15 cellular contexts compared by ENCODE assay signal in the genomic region with DNA sequence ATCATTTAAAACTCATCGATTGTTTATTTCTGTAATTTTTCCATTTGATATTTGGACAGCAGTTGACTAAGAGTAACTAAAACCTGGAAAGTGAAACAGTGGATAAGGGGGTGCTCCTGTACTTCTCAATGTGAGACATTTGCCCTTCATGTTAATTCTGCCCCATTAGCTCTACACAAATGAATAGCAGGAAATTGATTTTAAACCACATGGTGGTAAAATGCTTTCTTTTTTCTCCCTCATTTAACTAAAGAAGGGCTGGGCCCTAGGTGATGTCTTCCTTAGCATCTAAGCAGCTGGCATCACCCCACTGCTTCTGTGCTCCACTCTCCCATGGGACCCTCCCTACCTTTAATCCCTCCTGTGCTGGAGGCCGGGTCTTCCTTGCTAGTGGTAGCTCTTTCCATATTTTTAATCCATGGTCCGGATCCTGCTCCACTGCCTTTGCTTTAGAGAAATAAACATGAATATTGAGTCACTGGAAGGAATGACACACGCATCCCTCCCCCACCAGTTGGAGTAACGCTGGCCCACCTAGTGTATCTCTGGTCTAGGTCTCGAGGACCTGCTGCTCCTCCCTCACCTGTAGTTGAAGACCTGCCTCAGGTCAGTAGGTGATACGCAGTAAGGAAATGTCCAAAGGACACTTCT. TPM values are rescaled to one million over a fixed set of nuclear protein-coding genes. Genes with fewer than 3 reads are reported as not detected.
DNase-seq lines count a peak whose midpoint lies in the region; ATAC-seq and TF ChIP-seq lines count a peak whose summit lies in the region.
"Had no signal": no experiment of that assay in that cellular context is flagged by ENCODE, and none has a peak within 500 bp of the region (broad histone marks: within the 10 kb centered on the region; RNA-seq: fewer than 3 reads in every experiment).

No MANE protein-coding gene starts in this region.

- BruUV-seq in Panc1 (replicated peaks; lab: Mats Ljungman, UMichigan), result no TSS peak

- H3K4me1 ChIP-seq in Panc1 (ENCODE audit: control insufficient read depth, insufficient read depth, low read length), result peaks cover 15% of the 10 kb centered on the region

- H3K36me3 ChIP-seq in Panc1 (ENCODE audit: control insufficient read depth, insufficient read depth, low read length), result no peaks in the 10 kb centered on the region

- H3K27me3 ChIP-seq in Panc1 (ENCODE audit: control insufficient read depth, insufficient read depth, low read length), result no peaks in the 10 kb centered on the region

- H3K36me3 Mint-ChIP-seq in activated CD8-positive, alpha-beta T cell treated with anti-CD3 and anti-CD28 coated beads for 36 hours (ENCODE audit: low read depth), result no peaks in the 10 kb centered on the region
- no peaks in the 10 kb centered on the region for H3K36me3 Mint-ChIP-seq in activated CD8-positive, alpha-beta T cell treated with anti-CD3 and anti-CD28 coated beads, Interleukin-2, amount 10 ng/mL, durations not matched to agents 7 days and 5 days (ENCODE audit: low read depth)
- no peaks in the 10 kb centered on the region for H3K36me3 Mint-ChIP-seq in stimulated activated naive CD8-positive, alpha-beta T cell treated with anti-CD3 and anti-CD28 coated beads, Interleukin-15, Interleukin-2, amounts not matched to agents 100 ng/mL and 50 ng/mL, for 24 hours (ENCODE audit: low read depth)
- H3K36me3 Mint-ChIP-seq: T-cell had no signal

- H3K27ac ChIP-seq in Panc1 (ENCODE audit: low read length), result peak overlapping the region; percentile 3; the same call in 1 of the 2 replicates
- H3K27ac ChIP-seq: PC-9 had no signal

- no peaks in the 10 kb centered on the region for H3K27me3 Mint-ChIP-seq in activated CD8-positive, alpha-beta T cell treated with anti-CD3 and anti-CD28 coated beads for 36 hours
- no peaks in the 10 kb centered on the region for H3K27me3 Mint-ChIP-seq in activated CD8-positive, alpha-beta T cell treated with anti-CD3 and anti-CD28 coated beads, Interleukin-2, amount 10 ng/mL, durations not matched to agents 7 days and 5 days (ENCODE audit: low read depth)
- H3K27me3 Mint-ChIP-seq in stimulated activated naive CD8-positive, alpha-beta T cell treated with anti-CD3 and anti-CD28 coated beads, Interleukin-15, Interleukin-2, amounts not matched to agents 100 ng/mL and 50 ng/mL, for 24 hours, result no peaks in the 10 kb centered on the region

- H3K4me1 Mint-ChIP-seq in activated CD8-positive, alpha-beta T cell treated with anti-CD3 and anti-CD28 coated beads for 36 hours (ENCODE audit: low read depth), result peaks cover 10% of the 10 kb centered on the region
- peaks cover 8% of the 10 kb centered on the region for H3K4me1 Mint-ChIP-seq in activated CD8-positive, alpha-beta T cell treated with anti-CD3 and anti-CD28 coated beads, Interleukin-2, amount 10 ng/mL, durations not matched to agents 7 days and 5 days (ENCODE audit: low read depth)
- peaks cover 22% of the 10 kb centered on the region for H3K4me1 Mint-ChIP-seq in stimulated activated naive CD8-positive, alpha-beta T cell treated with anti-CD3 and anti-CD28 coated beads, Interleukin-15, Interleukin-2, amounts not matched to agents 100 ng/mL and 50 ng/mL, for 24 hours (ENCODE audit: low read depth)
- H3K4me1 Mint-ChIP-seq: T-cell had no signal

- DNase-seq in activated CD8-positive, alpha-beta T cell treated with anti-CD3 and anti-CD28 coated beads for 36 hours, result no peak
- DNase-seq in activated CD8-positive, alpha-beta T cell treated with anti-CD3 and anti-CD28 coated beads, Interleukin-2, amount 10 ng/mL, durations not matched to agents 7 days and 5 days, result no peak
- DNase-seq in NCI-H1417 treated with DMSO at 0.1 percent for 48 hours (lab: John Stamatoyannopoulos, UW), result peak; percentile 82
- no peak for DNase-seq in Panc1 (ENCODE audit: low read depth, low spot score)
- DNase-seq in activated CD4-positive, CD25-positive, alpha-beta regulatory T cell (lab: John Stamatoyannopoulos, UW), result no peak
- no peak for DNase-seq in amygdala (lab: John Stamatoyannopoulos, UW)
- DNase-seq in NCI-H187 treated with DMSO at 0.1 percent for 48 hours (lab: John Stamatoyannopoulos, UW), result no peak
- DNase-seq: C1 segment of cervical spinal cord, DMS 273 treated with DMSO at 0.1 percent for 48 hours, NCI-H187, T-cell had no signal

- no peak overlapping the region for H3K4me3 Mint-ChIP-seq in activated CD8-positive, alpha-beta T cell treated with anti-CD3 and anti-CD28 coated beads for 36 hours
- H3K4me3 Mint-ChIP-seq in activated CD8-positive, alpha-beta T cell treated with anti-CD3 and anti-CD28 coated beads, Interleukin-2, amount 10 ng/mL, durations not matched to agents 7 days and 5 days, result no peak overlapping the region
- no peak overlapping the region for H3K4me3 Mint-ChIP-seq in stimulated activated naive CD8-positive, alpha-beta T cell treated with anti-CD3 and anti-CD28 coated beads, Interleukin-15, Interleukin-2, amounts not matched to agents 100 ng/mL and 50 ng/mL, for 24 hours
- H3K4me3 Mint-ChIP-seq: GM23338, T-cell had no signal

- no peak overlapping the region for H3K27ac Mint-ChIP-seq in activated CD8-positive, alpha-beta T cell treated with anti-CD3 and anti-CD28 coated beads for 36 hours
- H3K27ac Mint-ChIP-seq in activated CD8-positive, alpha-beta T cell treated with anti-CD3 and anti-CD28 coated beads, Interleukin-2, amount 10 ng/mL, durations not matched to agents 7 days and 5 days, result no peak overlapping the region
- peak overlapping the region; percentile 38 for H3K27ac Mint-ChIP-seq in stimulated activated naive CD8-positive, alpha-beta T cell treated with anti-CD3 and anti-CD28 coated beads, Interleukin-15, Interleukin-2, amounts not matched to agents 100 ng/mL and 50 ng/mL, for 24 hours
- H3K27ac Mint-ChIP-seq: GM23338, T-cell had no signal

- no peaks in the 10 kb centered on the region for H3K9me3 Mint-ChIP-seq in activated CD8-positive, alpha-beta T cell treated with anti-CD3 and anti-CD28 coated beads for 36 hours
- no peaks in the 10 kb centered on the region for H3K9me3 Mint-ChIP-seq in activated CD8-positive, alpha-beta T cell treated with anti-CD3 and anti-CD28 coated beads, Interleukin-2, amount 10 ng/mL, durations not matched to agents 7 days and 5 days (ENCODE audit: insufficient read depth)
- peaks cover 3% of the 10 kb centered on the region for H3K9me3 Mint-ChIP-seq in stimulated activated naive CD8-positive, alpha-beta T cell treated with anti-CD3 and anti-CD28 coated beads, Interleukin-15, Interleukin-2, amounts not matched to agents 100 ng/mL and 50 ng/mL, for 24 hours
- H3K9me3 Mint-ChIP-seq: GM23338, T-cell had no signal

- POLR2A ChIA-PET in activated CD8-positive, alpha-beta T cell treated with anti-CD3 and anti-CD28 coated beads for 36 hours (lab: Charles Lee), result interaction anchor here (1.3 kb wide), 1 partner anchor 29 kb away, joined by 3 read pairs; no protein-coding TSS in a partner anchor
- POLR2A ChIA-PET in activated CD8-positive, alpha-beta T cell treated with anti-CD3 and anti-CD28 coated beads, Interleukin-2, amount 10 ng/mL, durations not matched to agents 7 days and 5 days (lab: Charles Lee), result interaction anchor here (1.8 kb wide), 1 partner anchor 8 kb away, joined by 7 read pairs; no protein-coding TSS in a partner anchor
- POLR2A ChIA-PET in Panc1 (lab: Charles Lee), result no interaction called here

- ATAC-seq in activated CD8-positive, alpha-beta T cell treated with anti-CD3 and anti-CD28 coated beads for 36 hours, result peak; percentile 52
- ATAC-seq in activated CD8-positive, alpha-beta T cell treated with anti-CD3 and anti-CD28 coated beads, Interleukin-2, amount 10 ng/mL, durations not matched to agents 7 days and 5 days, result no peak
- ATAC-seq in Panc1, result no peak
- ATAC-seq: GM23338, K562, T-cell had no signal

- H3K9me3 ChIP-seq in Panc1 (ENCODE audit: control insufficient read depth, insufficient read depth, low read depth, low read length), result no peaks in the 10 kb centered on the region

- in situ Hi-C loops in Panc1 (cut with HindIII; ENCODE audit: low pct_unique_long_range_greater_than_20kb, low sequenced_read_pairs), result no loop called here

- intact Hi-C loops in activated CD8-positive, alpha-beta T cell treated with anti-CD3 and anti-CD28 coated beads for 36 hours (cut with micrococcal nuclease), result no loop called here
- intact Hi-C loops in Panc1 (cut with micrococcal nuclease; ENCODE audit: unreplicated experiment), result no loop called here

- no peak for TF ChIP-seq CTCF in activated CD8-positive, alpha-beta T cell treated with anti-CD3 and anti-CD28 coated beads for 36 hours (IDR thresholded peaks at IDR 0.05)
- TF ChIP-seq CTCF in Panc1 (IDR thresholded peaks at IDR 0.05), result no peak

- CTCF ChIA-PET in activated CD8-positive, alpha-beta T cell treated with anti-CD3 and anti-CD28 coated beads for 36 hours (lab: Charles Lee), result interaction anchor here (0.5 to 4.2 kb wide), 3 partner anchors 8 to 473 kb away, joined by 3 to 34 read pairs (median 6); no protein-coding TSS in a partner anchor
- CTCF ChIA-PET in activated CD8-positive, alpha-beta T cell treated with anti-CD3 and anti-CD28 coated beads, Interleukin-2, amount 10 ng/mL, durations not matched to agents 7 days and 5 days (lab: Charles Lee), result interaction anchor here (1.1 to 2.5 kb wide), 4 partner anchors 10 to 189 kb away, joined by 3 to 6 read pairs (median 4); no protein-coding TSS in a partner anchor
- CTCF ChIA-PET in Panc1 (lab: Charles Lee), result interaction anchor here (1.1 kb wide), 1 partner anchor 8 kb away, joined by 6 read pairs; no protein-coding TSS in a partner anchor

- H3K4me3 ChIP-seq in Panc1 (ENCODE audit: low read depth in 2 of 2, low read length in 2 of 2), result no peak overlapping the region
- H3K4me3 ChIP-seq: GM23338, K562, PC-9 had no signal

RNA-seq across cellular contexts. Expression of a gene that starts 30.2 kb away (rescaled TPM):
- 1 to 10 TPM; 8.5 to 9.0 TPM for total RNA-seq in activated CD8-positive, alpha-beta T cell treated with anti-CD3 and anti-CD28 coated beads for 36 hours
- 10 to 100 TPM; 14.3 to 15.2 TPM for total RNA-seq in activated CD8-positive, alpha-beta T cell treated with anti-CD3 and anti-CD28 coated beads, Interleukin-2, amount 10 ng/mL, durations not matched to agents 7 days and 5 days
- 3.1 TPM for total RNA-seq in Panc1 (2021; ENCODE audit: unreplicated experiment)
- polyA plus RNA-seq in Panc1 (2012; ENCODE audit: insufficient read length), result 1.7 TPM
